9 cellular contexts compared by ENCODE assay signal in genomic region chr16:66580605-66581209, GRCh38. TPM values are rescaled to one million over a fixed set of nuclear protein-coding genes. Genes with fewer than 3 reads are reported as not detected.
DNase-seq lines count a peak whose midpoint lies in the region; ATAC-seq and TF ChIP-seq lines count a peak whose summit lies in the region.
"Had no signal": no experiment of that assay in that cellular context is flagged by ENCODE, and none has a peak within 500 bp of the region (broad histone marks: within the 10 kb centered on the region; RNA-seq: fewer than 3 reads in every experiment).

No MANE protein-coding gene starts in this region.

- no peaks in the 10 kb centered on the region for H3K36me3 ChIP-seq in neural progenitor cell
- H3K36me3 ChIP-seq in CD4-positive, alpha-beta memory T cell (ENCODE audit: insufficient read depth, low read length): no peaks in the 10 kb centered on the region

- H3K27me3 Mint-ChIP-seq in neural progenitor cell (ENCODE audit: insufficient read depth, low read depth): peaks cover 11% of the 10 kb centered on the region
- H3K27me3 Mint-ChIP-seq in CD4-positive, alpha-beta memory T cell: peaks cover 2 to 6% of the 10 kb centered on the region in 2 donors

- intact Hi-C loops in CD4-positive, alpha-beta memory T cell (cut with micrococcal nuclease): no loop called here

- peaks cover 1% of the 10 kb centered on the region for H3K36me3 Mint-ChIP-seq in neural progenitor cell
- H3K36me3 Mint-ChIP-seq in CD4-positive, alpha-beta memory T cell: no peaks in the 10 kb centered on the region

- no peaks in the 10 kb centered on the region for H3K9me3 ChIP-seq in neural progenitor cell (ENCODE audit: low read depth)
- H3K9me3 ChIP-seq in CD4-positive, alpha-beta memory T cell (ENCODE audit: control insufficient read depth in 1 of 2, low read length in 2 of 2): no peaks in the 10 kb centered on the region

- H3K9me3 Mint-ChIP-seq in neural progenitor cell: peaks cover 2% of the 10 kb centered on the region
- no peaks in the 10 kb centered on the region for H3K9me3 Mint-ChIP-seq in CD4-positive, alpha-beta memory T cell

- no peaks in the 10 kb centered on the region for H4K20me1 ChIP-seq in neural progenitor cell (ENCODE audit: low read depth)

- in situ Hi-C loops in Caki2 (cut with HindIII; ENCODE audit: low pct_unique_long_range_greater_than_20kb, low sequenced_read_pairs): no loop called here

- peak overlapping the region; percentile 42 for H3K27ac Mint-ChIP-seq in neural progenitor cell
- no peak overlapping the region for H3K27ac Mint-ChIP-seq in CD4-positive, alpha-beta memory T cell

- no peaks in the 10 kb centered on the region for H3K79me2 ChIP-seq in neural progenitor cell (ENCODE audit: low read depth)

- H3K27me3 ChIP-seq in neural progenitor cell: peaks cover 32% of the 10 kb centered on the region
- H3K27me3 ChIP-seq in CD4-positive, alpha-beta memory T cell (ENCODE audit: insufficient read depth, low read length): peaks cover 3% of the 10 kb centered on the region

- peaks cover 26% of the 10 kb centered on the region for H3K4me1 Mint-ChIP-seq in neural progenitor cell
- peaks cover 4 to 17% (median 9%) of the 10 kb centered on the region in 4 donors for H3K4me1 Mint-ChIP-seq in CD4-positive, alpha-beta memory T cell

- no peak for TF ChIP-seq CTCF in LNCaP clone FGC (IDR thresholded peaks at IDR 0.05; ENCODE audit: control insufficient read depth, extremely low read depth, insufficient read depth)
- no peak for TF ChIP-seq CTCF in neural progenitor cell (IDR thresholded peaks at IDR 0.05)

- H3K4me3 ChIP-seq in LNCaP clone FGC (ENCODE audit: low read depth, low read length) (no peak overlapping the region), neural progenitor cell (no peak overlapping the region)
- H3K4me3 ChIP-seq in CD4-positive, alpha-beta memory T cell (ENCODE audit: low read length in 2 of 2): no peak overlapping the region

- H3K9ac ChIP-seq in neural progenitor cell: no peak overlapping the region

- H3K27ac ChIP-seq in neural progenitor cell: no peak overlapping the region
- H3K27ac ChIP-seq in CD4-positive, alpha-beta memory T cell (ENCODE audit: low read depth, low read length): no peak overlapping the region

- H3K4me1 ChIP-seq in neural progenitor cell: peaks cover 16% of the 10 kb centered on the region
- peaks cover 5% of the 10 kb centered on the region for H3K4me1 ChIP-seq in CD4-positive, alpha-beta memory T cell (ENCODE audit: insufficient read depth, low read length)

- CTCF ChIA-PET in CD4-positive, alpha-beta memory T cell (lab: Charles Lee; ENCODE audit: partially characterized antibody): interaction anchor here (1.0 to 2.5 kb wide), 4 partner anchors 9 to 65 kb away, joined by 3 to 12 read pairs (median 3); partner anchors contain the start of gene CMTM3

- no peak overlapping the region for H3K4me3 Mint-ChIP-seq in neural progenitor cell
- peak overlapping the region in 2 of 8 donors; percentile 1 to 4 for H3K4me3 Mint-ChIP-seq in CD4-positive, alpha-beta memory T cell

- H3K4me2 ChIP-seq in neural progenitor cell: peak overlapping the region; percentile 1

- no peak overlapping the region for H2AFZ ChIP-seq in neural progenitor cell (replicated peaks)

- DNase-seq in Caki2 (ENCODE audit: low read depth) (peak; percentile 60), LNCaP clone FGC (ENCODE audit: low read depth) (peak; percentile 22), dedifferentiated amniotic fluid mesenchymal stem cell (ENCODE audit: extremely low spot score) (peak; percentile 89), neural progenitor cell (ENCODE audit: low spot score) (peak; percentile 54), NCI-H146 (lab: John Stamatoyannopoulos, UW) (no peak), NCI-H2081 (lab: John Stamatoyannopoulos, UW) (no peak)
- DNase-seq in CD4-positive, alpha-beta memory T cell: no peak

- ATAC-seq in HG02610 (IDR thresholded peaks at IDR 0.05; ENCODE audit: unreplicated experiment): no peak
- ATAC-seq: activated CD4-positive, CD25-positive, alpha-beta regulatory T cell treated with anti-CD3 and anti-CD28 coated beads, Interleukin-2, amount 50 U/mL, for 24 hours had no signal

- no peaks in the 10 kb centered on the region for H3F3A ChIP-seq in neural progenitor cell (ENCODE audit: low read depth)

- POLR2A ChIA-PET in CD4-positive, alpha-beta memory T cell (lab: Charles Lee; ENCODE audit: partially characterized antibody): interaction anchor here (0.9 to 2.4 kb wide), 4 partner anchors 23 to 28 kb away, joined by 3 to 13 read pairs (median 7); partner anchors contain the start of genes CKLF and CMTM3

RNA-seq across cellular contexts. Expression of gene CMTM2, which starts 1.4 kb away (rescaled TPM):
- not detected in 2 replicates for total RNA-seq in Caki2 (2014; rRNA removed; shearing (Covaris generic); ENCODE audit: low replicate concordance)
- total RNA-seq in neural progenitor cell (ENCODE audit: low replicate concordance): not detected in 2 replicates
- under 1 TPM; 0.72 to 0.79 TPM for total RNA-seq in CD4-positive, alpha-beta memory T cell
- polyA plus RNA-seq in CD4-positive, alpha-beta memory T cell: not detected

RNA-seq across cellular contexts. Expression of gene CMTM1, which starts 14.5 kb away (rescaled TPM):
- 0.52 and 1.5 TPM in 2 replicates for total RNA-seq in Caki2 (2014; rRNA removed; shearing (Covaris generic); ENCODE audit: low replicate concordance)
- total RNA-seq in neural progenitor cell (ENCODE audit: low replicate concordance): 2.9 TPM in 1 of 2 replicates, not detected in the other
- 10 to 100 TPM; 12.2 to 13.4 TPM for total RNA-seq in CD4-positive, alpha-beta memory T cell
- polyA plus RNA-seq in CD4-positive, alpha-beta memory T cell: 1 to 10 TPM in 1 of 2 donors, under 1 TPM in 1; 0.80 to 1.6 TPM

RNA-seq across cellular contexts. Expression of gene CMTM3, which starts 23.8 kb away (rescaled TPM):
- 46.9 and 68.3 TPM in 2 replicates for total RNA-seq in Caki2 (2014; rRNA removed; shearing (Covaris generic); ENCODE audit: low replicate concordance)
- 18.3 and 47.4 TPM in 2 replicates for total RNA-seq in neural progenitor cell (ENCODE audit: low replicate concordance)
- 10 to 100 TPM; 74.2 to 74.3 TPM for total RNA-seq in CD4-positive, alpha-beta memory T cell
- polyA plus RNA-seq in CD4-positive, alpha-beta memory T cell: 100 to 1,000 TPM in 1 of 2 donors, 10 to 100 TPM in 1; 98.8 to 105 TPM

RNA-seq across cellular contexts. Expression of gene CKLF, which starts 28.3 kb away (rescaled TPM):
- total RNA-seq in Caki2 (2014; rRNA removed; shearing (Covaris generic); ENCODE audit: low replicate concordance): 128 and 135 TPM in 2 replicates
- 33.3 and 38.6 TPM in 2 replicates for total RNA-seq in neural progenitor cell (ENCODE audit: low replicate concordance)
- 10 to 100 TPM; 71.0 to 76.6 TPM for total RNA-seq in CD4-positive, alpha-beta memory T cell
- polyA plus RNA-seq in CD4-positive, alpha-beta memory T cell: 100 to 1,000 TPM; 154 to 173 TPM

RNA-seq across cellular contexts. Expression of gene TK2, which starts 30.8 kb away (rescaled TPM):
- 18.2 and 20.6 TPM in 2 replicates for total RNA-seq in Caki2 (2014; rRNA removed; shearing (Covaris generic); ENCODE audit: low replicate concordance)
- 7.1 and 7.3 TPM in 2 replicates for total RNA-seq in neural progenitor cell (ENCODE audit: low replicate concordance)
- 10 to 100 TPM in 1 of 2 experiments, 1 to 10 TPM in 1; 9.0 to 10.2 TPM for total RNA-seq in CD4-positive, alpha-beta memory T cell
- polyA plus RNA-seq in CD4-positive, alpha-beta memory T cell: 1 to 10 TPM; 3.9 to 5.9 TPM

Comparison
In these comparisons a context has a peak if more than half of its experiments do, and no peak if none do; other contexts are left out.
1. DNase-seq: peak in Caki2 (single experiment), LNCaP clone FGC (single experiment), dedifferentiated amniotic fluid mesenchymal stem cell (single experiment) and neural progenitor cell (single experiment); none in NCI-H146 (single experiment), NCI-H2081 (0 of 2) and CD4-positive, alpha-beta memory T cell (0 of 5).